27 cellular contexts compared by ENCODE assay signal in genomic region chr9:95775191-95775590, GRCh38.
DNase-seq lines count a peak whose midpoint lies in the region; ATAC-seq, FAIRE-seq and TF ChIP-seq lines count a peak whose summit lies in the region.
"Had no signal": no experiment of that assay in that cellular context is flagged by ENCODE, and none has a peak within 500 bp of the region (broad histone marks: within the 10 kb centered on the region; RNA-seq: fewer than 3 reads in every experiment).

No MANE protein-coding gene starts in this region.

- FAIRE-seq in HepG2 (lab: Jason Lieb, UNC), result no peak
- no peak for FAIRE-seq in H1 (lab: Jason Lieb, UNC)
- FAIRE-seq: A204.1, GM12878, GM12892, GM18507 had no signal

- WGBS in HepG2 (ENCODE audit: low lambda C conversion rate), result 95% methylated on average over 5 of the region's 5 CpGs
- 80% methylated on average over 5 of the region's 5 CpGs for WGBS in right lobe of liver (ENCODE audit: insufficient coverage, low coverage, low lambda C conversion rate, missing lambda C conversion rate)
- WGBS in IMR-90 (ENCODE audit: extremely low coverage in 2 of 2, insufficient read length in 1 of 2), 2 experiments, result 90% methylated on average over 3 of the region's 5 CpGs; no CpG with 5 or more reads in 1 of the 2 experiments
- WGBS in H1 (ENCODE audit: extremely low coverage in 1 of 2, insufficient coverage in 1 of 2, insufficient read length in 1 of 2, insufficient replicate concordance in 2 of 2, low coverage in 1 of 2, low lambda C conversion rate in 2 of 2, missing lambda C conversion rate in 1 of 2), 2 experiments, result 94% methylated on average over 5 of the region's 5 CpGs; no CpG with 5 or more reads in 1 of the 2 experiments

- H2BK120ac ChIP-seq in IMR-90 (ENCODE audit: low read depth, low read length), result no peak overlapping the region
- H2BK120ac ChIP-seq in H1 (replicated peaks; ENCODE audit: low read depth, low read length), result no peak overlapping the region

- no TSS peak for BruUV-seq in HepG2 (replicated peaks; lab: Mats Ljungman, UMichigan)
- BruUV-seq in IMR-90 (replicated peaks; lab: Mats Ljungman, UMichigan), result no TSS peak

- H3K23me2 ChIP-seq in H1 (ENCODE audit: low read depth, low read length), result no peaks in the 10 kb centered on the region; the same call in 1 of the 2 replicates

- H3K23ac ChIP-seq in IMR-90 (ENCODE audit: low read depth, low read length) (no peak overlapping the region), H1 (ENCODE audit: insufficient read length) (no peak overlapping the region)

- H3K18ac ChIP-seq in IMR-90 (ENCODE audit: low read depth, low read length) (peak overlapping the region; percentile 20; the same call in 1 of the 2 replicates), H1 (ENCODE audit: extremely low read depth, low read length) (no peak overlapping the region; the same call in 1 of the 2 replicates)

- H3K9me1 ChIP-seq in IMR-90 (ENCODE audit: insufficient read depth, low read length), result no peaks in the 10 kb centered on the region

- H3K36me3 ChIP-seq in HepG2 (replicated peaks in 1 of 2; ENCODE audit: control insufficient read depth in 1 of 2, insufficient read depth in 2 of 2, low read length in 2 of 2) (no peaks in the 10 kb centered on the region), right lobe of liver (no peaks in the 10 kb centered on the region), IMR-90 (ENCODE audit: control insufficient read depth, insufficient read depth, low read length) (no peaks in the 10 kb centered on the region), H1 (ENCODE audit: control insufficient read depth in 2 of 4, insufficient read depth in 4 of 4, low read length in 3 of 4) (no peaks in the 10 kb centered on the region)
- H3K36me3 ChIP-seq: BE2C, BLaER1 had no signal

- no peak overlapping the region for H2BK15ac ChIP-seq in IMR-90 (ENCODE audit: low read depth, low read length)
- H2BK15ac ChIP-seq in H1 (ENCODE audit: low read length), result 0 out of 2 replicates have a peak overlapping the region, but pooled peaks have one; percentile 2

- H4K91ac ChIP-seq in IMR-90 (ENCODE audit: insufficient read depth, low read depth, low read length), result no peak overlapping the region
- peak overlapping the region; percentile 32 for H4K91ac ChIP-seq in H1 (replicated peaks; ENCODE audit: insufficient read length, low read length)

- no peak overlapping the region for H4K8ac ChIP-seq in IMR-90 (ENCODE audit: low read depth in 2 of 2, low read length in 2 of 2)
- no peak overlapping the region for H4K8ac ChIP-seq in H1 (ENCODE audit: extremely low read depth, insufficient read depth, low read length)

- intact Hi-C loops in HepG2 (cut with micrococcal nuclease; ENCODE audit: unreplicated experiment) (no loop called here), right lobe of liver (cut with DNase I) (no loop called here), IMR-90 (cut with micrococcal nuclease) (no loop called here), cardiac septum (cut with DNase I) (no loop called here)

- H3K27ac ChIP-seq in HepG2 (ENCODE audit: extremely low read length, insufficient read depth, low read length) (no peak overlapping the region), right lobe of liver (no peak overlapping the region), IMR-90 (ENCODE audit: insufficient read depth, low read length) (no peak overlapping the region), H1 (ENCODE audit: low read depth, low read length) (no peak overlapping the region)
- H3K27ac ChIP-seq: BLaER1 had no signal

- no peak overlapping the region for H3K4me2 ChIP-seq in HepG2 (ENCODE audit: low read depth, low read length)
- H3K4me2 ChIP-seq in IMR-90 (ENCODE audit: low read depth, low read length), result no peak overlapping the region
- no peak overlapping the region for H3K4me2 ChIP-seq in H1 (ENCODE audit: insufficient read depth in 1 of 2, low read depth in 2 of 2, low read length in 2 of 2)
- H3K4me2 ChIP-seq: BLaER1 had no signal

- ATAC-seq in HepG2, result no peak
- no peak for ATAC-seq in right lobe of liver
- ATAC-seq in IMR-90 (ENCODE audit: low read depth), result no peak
- no peak for ATAC-seq in HG03196 (IDR thresholded peaks at IDR 0.05; ENCODE audit: unreplicated experiment)
- ATAC-seq: GM12878 had no signal

- peak overlapping the region; percentile 10; the same call in 1 of the 2 replicates for H2AK5ac ChIP-seq in IMR-90 (ENCODE audit: low read depth, low read length)
- no peak overlapping the region for H2AK5ac ChIP-seq in H1 (ENCODE audit: low read depth, low read length)

- no peak for TF ChIP-seq RAD21 in HepG2 (CRISPR knock-in tag; IDR thresholded peaks at IDR 0.05)
- TF ChIP-seq RAD21 in IMR-90 (IDR thresholded peaks at IDR 0.05; ENCODE audit: low read length), result no peak
- no peak for TF ChIP-seq RAD21 in H1 (IDR thresholded peaks at IDR 0.05 in 1 of 2, conservative IDR thresholded peaks at IDR 0.05 in 1 of 2; ENCODE audit: low read depth in 2 of 2, low read length in 2 of 2)

- no peak for TF ChIP-seq POLR2A in HepG2 (IDR thresholded peaks at IDR 0.05; ENCODE audit: insufficient read depth in 1 of 2, low read depth in 2 of 2, low read length in 2 of 2)
- no peak for TF ChIP-seq POLR2A in right lobe of liver (IDR thresholded peaks at IDR 0.05)
- no peak for TF ChIP-seq POLR2A in IMR-90 (IDR thresholded peaks at IDR 0.05; ENCODE audit: low read depth, low read length)
- no peak for TF ChIP-seq POLR2A in H1 (IDR thresholded peaks at IDR 0.05; ENCODE audit: control extremely low read depth in 1 of 2, low read depth in 2 of 2, low read length in 2 of 2)

- no peak overlapping the region; the same call in 1 of the 2 replicates for H2BK12ac ChIP-seq in H1 (ENCODE audit: low read depth, low read length)

- no peak for TF ChIP-seq CTCF in HepG2 (CRISPR knock-in tag; IDR thresholded peaks at IDR 0.05)
- no peak for TF ChIP-seq CTCF in right lobe of liver (IDR thresholded peaks at IDR 0.05)
- no peak for TF ChIP-seq CTCF in IMR-90 (conservative IDR thresholded peaks at IDR 0.05; ENCODE audit: low read depth, low read length)
- no peak for TF ChIP-seq CTCF in H1 (IDR thresholded peaks at IDR 0.05; ENCODE audit: control extremely low read depth in 1 of 3, insufficient read depth in 1 of 3, low read depth in 1 of 3, low read length in 3 of 3)

- H4K20me1 ChIP-seq in HepG2 (ENCODE audit: insufficient read depth, low read length) (no peaks in the 10 kb centered on the region), IMR-90 (ENCODE audit: insufficient read depth, low read length) (no peaks in the 10 kb centered on the region), H1 (replicated peaks in 1 of 2; ENCODE audit: control insufficient read depth in 1 of 2, insufficient read depth in 2 of 2, low read length in 2 of 2) (no peaks in the 10 kb centered on the region)
- H4K20me1 ChIP-seq: BLaER1 had no signal

- H3K4me1 ChIP-seq in HepG2 (ENCODE audit: insufficient read depth, low read length) (peaks cover 58% of the 10 kb centered on the region), right lobe of liver (peaks cover 0 to 10% (median 0%) of the 10 kb centered on the region in 4 donors), IMR-90 (ENCODE audit: control insufficient read depth, insufficient read depth, low read length) (peaks cover 30% of the 10 kb centered on the region), H1 (replicated peaks in 1 of 4; ENCODE audit: control insufficient read depth in 3 of 4, insufficient read depth in 4 of 4, low read length in 3 of 4) (peaks cover 8 to 21% (median 15%) of the 10 kb centered on the region in 4 experiments)

- H3K79me2 ChIP-seq in HepG2 (ENCODE audit: insufficient read depth, low read length) (no peaks in the 10 kb centered on the region), H1 (ENCODE audit: control insufficient read depth in 1 of 2, insufficient read depth in 2 of 2, low read length in 2 of 2) (no peaks in the 10 kb centered on the region)

- in situ Hi-C loops in HepG2 (cut with HindIII; ENCODE audit: extremely low pct_ligation_motif_present, low pct_unique_long_range_greater_than_20kb) (no loop called here), IMR-90 (cut with MboI; ENCODE audit: low sequenced_read_pairs) (no loop called here)

- H3K56ac ChIP-seq in IMR-90 (ENCODE audit: extremely low read depth, insufficient read depth, low read length), result no peak overlapping the region
- H3K56ac ChIP-seq in H1 (replicated peaks; ENCODE audit: insufficient read length, low read depth, low read length), result no peak overlapping the region

- H3K9ac ChIP-seq in HepG2 (ENCODE audit: insufficient read depth, low read depth, low read length), result no peak overlapping the region
- no peak overlapping the region for H3K9ac ChIP-seq in IMR-90 (ENCODE audit: low read depth, low read length)
- no peak overlapping the region for H3K9ac ChIP-seq in H1 (replicated peaks in 1 of 4; ENCODE audit: extremely low read depth in 1 of 4, low read depth in 3 of 4, low read length in 3 of 4)
- H3K9ac ChIP-seq: BLaER1 had no signal

- H3K79me1 ChIP-seq in IMR-90 (ENCODE audit: low read depth in 1 of 2, low read length in 2 of 2) (no peaks in the 10 kb centered on the region), H1 (ENCODE audit: low read depth, low read length) (no peaks in the 10 kb centered on the region)

- TF ChIP-seq EP300 in HepG2 (IDR thresholded peaks at IDR 0.05; ENCODE audit: low read depth in 2 of 2, low read length in 2 of 2), result no peak
- TF ChIP-seq EP300 in HepG2 (CRISPR knock-in tag; IDR thresholded peaks at IDR 0.05; ENCODE audit: borderline replicate concordance), result no peak
- TF ChIP-seq EP300 in H1 (IDR thresholded peaks at IDR 0.05; ENCODE audit: borderline replicate concordance in 1 of 2, low read depth in 2 of 2, low read length in 2 of 2), result no peak

- CTCF ChIA-PET in HepG2 (lab: Yijun Ruan, JAX; ENCODE audit: low intra/inter-chr PET ratio, low total read pairs) (no interaction called here), IMR-90 (lab: Yijun Ruan, JAX) (no interaction called here), H1 (lab: Charles Lee; ENCODE audit: partially characterized antibody) (interaction anchor here (0.6 kb wide), 1 partner anchor 408 kb away, joined by 3 read pairs; no protein-coding TSS in a partner anchor)

- dilution Hi-C loops in IMR-90 (cut with HindIII; ENCODE audit: low sequenced_read_pairs, unreplicated experiment), result no loop called here

- no peaks in the 10 kb centered on the region for H3K27me3 ChIP-seq in HepG2 (ENCODE audit: control insufficient read depth in 1 of 2, insufficient read depth in 2 of 2, low read length in 2 of 2)
- H3K27me3 ChIP-seq in right lobe of liver, result no peaks in the 10 kb centered on the region
- H3K27me3 ChIP-seq in IMR-90 (ENCODE audit: control insufficient read depth, insufficient read depth, low read length), result peaks cover 24% of the 10 kb centered on the region
- peaks cover 0 to 2% (median under 1%) of the 10 kb centered on the region in 4 experiments; a peak in 2 of 7 replicates for H3K27me3 ChIP-seq in H1 (replicated peaks in 1 of 4; ENCODE audit: control insufficient read depth in 3 of 4, extremely low read depth in 1 of 4, insufficient read depth in 3 of 4, low read length in 3 of 4)
- H3K27me3 ChIP-seq: BE2C had no signal

- no peak overlapping the region for H3K4ac ChIP-seq in IMR-90 (ENCODE audit: low read depth, low read length)
- no peak overlapping the region for H3K4ac ChIP-seq in H1 (replicated peaks; ENCODE audit: insufficient read length, low read depth, low read length)

- no peak overlapping the region for H2BK5ac ChIP-seq in IMR-90 (ENCODE audit: low read depth, low read length, poor library complexity, severe bottlenecking)
- H2BK5ac ChIP-seq in H1 (ENCODE audit: low read depth, low read length), result no peak overlapping the region

- H2AFZ ChIP-seq in HepG2 (ENCODE audit: low read length) (no peak overlapping the region), IMR-90 (replicated peaks; ENCODE audit: low read length, poor library complexity) (no peak overlapping the region), H1 (ENCODE audit: low read length) (0 out of 2 replicates have a peak overlapping the region, but pooled peaks have one; percentile 6)

- H3K14ac ChIP-seq in IMR-90 (replicated peaks; ENCODE audit: low read depth, low read length) (no peak overlapping the region), H1 (ENCODE audit: insufficient read length) (no peak overlapping the region)

- POLR2A ChIA-PET in HepG2 (lab: Yijun Ruan, JAX) (no interaction called here), IMR-90 (lab: Charles Lee; ENCODE audit: unreplicated experiment) (no interaction called here), H1 (lab: Charles Lee; ENCODE audit: partially characterized antibody) (interaction anchor here (1.0 kb wide), 1 partner anchor 11 kb away, joined by 3 read pairs; no protein-coding TSS in a partner anchor)

- no peak overlapping the region; the same call in 1 of the 2 replicates for H4K5ac ChIP-seq in IMR-90 (ENCODE audit: low read depth, low read length)
- no peak overlapping the region for H4K5ac ChIP-seq in H1 (ENCODE audit: insufficient read length, low read depth, low read length)

- H2BK20ac ChIP-seq in IMR-90 (ENCODE audit: low read depth, low read length) (no peak overlapping the region), H1 (ENCODE audit: low read length) (no peak overlapping the region; the same call in 1 of the 2 replicates)

- H2AK9ac ChIP-seq in IMR-90 (replicated peaks; ENCODE audit: low read depth, low read length, poor library complexity), result no peak overlapping the region

- no peak overlapping the region for H3K4me3 ChIP-seq in HepG2 (replicated peaks in 1 of 3; ENCODE audit: insufficient read depth in 1 of 3, low read depth in 2 of 3, low read length in 3 of 3)
- H3K4me3 ChIP-seq in right lobe of liver, result no peak overlapping the region
- H3K4me3 ChIP-seq in IMR-90 (ENCODE audit: insufficient read depth, low read depth, low read length), result no peak overlapping the region
- no peak overlapping the region for H3K4me3 ChIP-seq in H1 (ENCODE audit: extremely low read depth in 1 of 4, insufficient read depth in 2 of 4, low read depth in 3 of 4, low read length in 4 of 4)
- H3K4me3 ChIP-seq: BLaER1, GM12878 had no signal

- DNase-seq in HepG2 (ENCODE audit: low spot score) (no peak), right lobe of liver (no peak), IMR-90 (no peak), H1 (ENCODE audit: low read depth in 1 of 2, low spot score in 2 of 2) (no peak), amygdala (lab: John Stamatoyannopoulos, UW) (no peak), cardiac septum (ENCODE audit: low spot score) (no peak)
- DNase-seq: 8988T; ACHN; BE2C; C1 segment of cervical spinal cord; CD4-positive, alpha-beta memory T cell; CD4-positive, CD25-positive, alpha-beta regulatory T cell; CD8-positive, alpha-beta memory T cell; COR-L47; DMS 273 treated with DMSO at 0.1 percent for 48 hours; DMS153; DMS53; DMS79; DND-41; EL; GDM1 had no signal

- H3K9me3 ChIP-seq in HepG2 (ENCODE audit: low read length) (no peaks in the 10 kb centered on the region), right lobe of liver (no peaks in the 10 kb centered on the region), IMR-90 (ENCODE audit: control insufficient read depth, insufficient read depth, low read length) (no peaks in the 10 kb centered on the region), H1 (ENCODE audit: insufficient read depth in 2 of 2, low read depth in 1 of 2, low read length in 1 of 2) (no peaks in the 10 kb centered on the region)
- H3K9me3 ChIP-seq: BE2C, BLaER1 had no signal
